ENCODE assay signal across 17 cellular contexts in the genomic region with DNA sequence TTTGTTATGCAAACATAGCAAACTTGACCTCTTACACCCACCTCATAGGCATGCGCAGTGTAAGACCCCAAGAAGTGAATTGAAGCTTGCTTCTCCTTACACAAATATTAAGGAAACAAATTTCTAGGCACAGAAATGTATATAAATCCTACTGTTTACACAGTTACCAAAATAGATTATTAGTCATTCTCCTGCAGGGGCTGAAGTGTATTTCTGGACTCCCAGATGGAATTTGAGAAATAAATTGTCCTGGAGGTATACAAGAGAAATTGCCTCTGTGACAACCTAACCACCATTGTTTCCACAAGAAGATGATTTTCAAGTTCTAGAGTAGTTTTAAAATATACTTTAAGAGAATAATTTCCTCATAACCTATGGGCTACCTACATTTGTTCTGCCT.
DNase-seq lines count a peak whose midpoint lies in the region; FAIRE-seq and TF ChIP-seq lines count a peak whose summit lies in the region.
"Had no signal": no experiment of that assay in that cellular context is flagged by ENCODE, and none has a peak within 500 bp of the region (broad histone marks: within the 10 kb centered on the region; RNA-seq: fewer than 3 reads in every experiment).

No MANE protein-coding gene starts in this region.

- H3K36me3 ChIP-seq in astrocyte (ENCODE audit: insufficient read depth, low read length) (no peaks in the 10 kb centered on the region), stomach (no peaks in the 10 kb centered on the region)

- no peaks in the 10 kb centered on the region for H3K79me2 ChIP-seq in astrocyte (ENCODE audit: insufficient read depth, low read length)

- H3K36me3 Mint-ChIP-seq in astrocyte (ENCODE audit: low read depth, unreplicated experiment), result no peaks in the 10 kb centered on the region
- H3K36me3 Mint-ChIP-seq: CD14-positive monocyte; CD8-positive, alpha-beta T cell; IgD-negative memory B cell had no signal

- H3K4me1 ChIP-seq in astrocyte (ENCODE audit: insufficient read depth, low read length) (no peaks in the 10 kb centered on the region), stomach (no peaks in the 10 kb centered on the region)

- H3K9ac ChIP-seq in astrocyte (ENCODE audit: low read length), result no peak overlapping the region

- TF ChIP-seq EP300 in stomach (IDR thresholded peaks at IDR 0.05), result no peak

- intact Hi-C loops in stomach (cut with DNase I; ENCODE audit: low total_unique reads), result no loop called here

- H3K27me3 ChIP-seq in astrocyte (ENCODE audit: insufficient read depth, low read length) (no peaks in the 10 kb centered on the region), stomach (no peaks in the 10 kb centered on the region)

- H3K27me3 Mint-ChIP-seq in astrocyte (ENCODE audit: low read depth, unreplicated experiment), result no peaks in the 10 kb centered on the region
- H3K27me3 Mint-ChIP-seq: IgD-negative memory B cell had no signal

- peak overlapping the region; percentile 9 for H3K4me2 ChIP-seq in astrocyte (ENCODE audit: low read length)

- H3K9me3 ChIP-seq in astrocyte (ENCODE audit: insufficient read depth, low read depth, low read length), result no peaks in the 10 kb centered on the region
- peaks cover 0 to 4% (median 0%) of the 10 kb centered on the region in 4 donors for H3K9me3 ChIP-seq in stomach

- TF ChIP-seq POLR2A in stomach (IDR thresholded peaks at IDR 0.05), result no peak

- H3K9me3 Mint-ChIP-seq in astrocyte (ENCODE audit: unreplicated experiment), result no peaks in the 10 kb centered on the region

- H3K4me3 ChIP-seq in astrocyte (ENCODE audit: insufficient read depth, low read depth, low read length) (no peak overlapping the region), stomach (no peak overlapping the region)

- H2AFZ ChIP-seq in astrocyte (ENCODE audit: low read depth, low read length), result no peak overlapping the region

- H3K27ac ChIP-seq in astrocyte (ENCODE audit: low read depth, low read length) (no peak overlapping the region), stomach (no peak overlapping the region)
- H3K27ac ChIP-seq: HL-60 had no signal

- H3K4me3 Mint-ChIP-seq in astrocyte (ENCODE audit: unreplicated experiment), result no peak overlapping the region
- H3K4me3 Mint-ChIP-seq: CD14-positive monocyte; CD8-positive, alpha-beta T cell; HFFc6; IgD-negative memory B cell had no signal

- H3K4me1 Mint-ChIP-seq in astrocyte (ENCODE audit: low read depth, unreplicated experiment), result peaks cover 15% of the 10 kb centered on the region
- H3K4me1 Mint-ChIP-seq: CD14-positive monocyte, IgD-negative memory B cell had no signal

- TF ChIP-seq CTCF in astrocyte (IDR thresholded peaks at IDR 0.05; ENCODE audit: insufficient read depth, low read depth, low read length), result no peak
- no peak for TF ChIP-seq CTCF in stomach (IDR thresholded peaks at IDR 0.05)

- H4K20me1 ChIP-seq in astrocyte (ENCODE audit: insufficient read depth, low read length), result no peaks in the 10 kb centered on the region

- WGBS in stomach, 5 donors, result 26 to 63% (median 39%) methylated on average over 1 of the region's 1 CpG

- no peak for DNase-seq in HTR-8/SVneo (ENCODE audit: insufficient read length, low spot score)
- DNase-seq in NCI-H69 (lab: John Stamatoyannopoulos, UW), result peak; percentile 50
- peak; percentile 16 for DNase-seq in astrocyte (ENCODE audit: low read depth)
- DNase-seq in renal cortical epithelial cell (ENCODE audit: low read depth), result peak; percentile 46
- DNase-seq in cerebellar cortex (ENCODE audit: low spot score), result no peak
- DNase-seq in stomach, result no peak
- DNase-seq in stimulated activated CD4-positive, alpha-beta T cell treated with anti-CD3 and anti-CD28 coated beads, Interleukin-4, amount 100 ng/mL, for 4 hours, result no peak
- DNase-seq in NAMALWA (ENCODE audit: low spot score), result no peak
- DNase-seq: CD8-positive, alpha-beta T cell; COR-L47; DMS153; HCEC 1CT; HFFc6 had no signal

- peak; percentile 13 for FAIRE-seq in HTR-8/SVneo (lab: Jason Lieb, UNC)
- no peak for FAIRE-seq in astrocyte (lab: Jason Lieb, UNC)
- FAIRE-seq: D721Med had no signal

- H3K27ac Mint-ChIP-seq in astrocyte (ENCODE audit: unreplicated experiment), result peak overlapping the region; percentile 5
- H3K27ac Mint-ChIP-seq: CD14-positive monocyte; CD8-positive, alpha-beta T cell; HFFc6; IgD-negative memory B cell had no signal

Comparison
In these comparisons a context has a peak if more than half of its experiments do, and no peak if none do; other contexts are left out.
1. DNase-seq: peak in NCI-H69 (single experiment), astrocyte (single experiment) and renal cortical epithelial cell (single experiment); none in HTR-8/SVneo (single experiment), cerebellar cortex (single experiment), stomach (single experiment), stimulated activated CD4-positive, alpha-beta T cell treated with anti-CD3 and anti-CD28 coated beads, Interleukin-4, amount 100 ng/mL, for 4 hours (0 of 2) and NAMALWA (single experiment).